In the genomic region with DNA sequence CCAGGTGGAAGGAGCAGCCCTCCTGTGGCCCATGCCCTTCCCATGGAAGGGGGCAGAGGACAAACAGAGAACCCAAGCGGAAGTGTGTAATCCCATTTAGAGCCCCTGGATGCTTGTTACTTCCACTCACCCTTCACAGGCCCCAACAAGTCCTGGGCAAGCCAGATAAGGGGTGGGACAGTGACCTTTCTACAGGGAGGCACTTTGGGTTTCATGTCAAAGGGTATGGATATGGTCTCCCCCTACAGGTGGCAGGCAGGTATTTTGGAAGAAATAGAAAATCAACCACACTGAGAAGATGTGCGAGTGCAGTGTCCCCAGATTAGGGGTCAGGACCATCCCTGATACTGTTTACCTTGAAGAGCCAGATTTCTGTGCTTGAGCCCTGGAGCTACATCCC, we compare ENCODE assay signal across 13 cellular contexts. TPM values are rescaled to one million over a fixed set of nuclear protein-coding genes. Genes with fewer than 3 reads are reported as not detected.
A peak's percentile ranks its signal among the peaks of the same experiment; 100 is the strongest.
DNase-seq lines count a peak whose midpoint lies in the region; ATAC-seq and TF ChIP-seq lines count a peak whose summit lies in the region.
"Had no signal": no experiment of that assay in that cellular context is flagged by ENCODE, and none has a peak within 500 bp of the region (broad histone marks: within the 10 kb centered on the region; RNA-seq: fewer than 3 reads in every experiment).

No MANE protein-coding gene starts in this region.

- POLR2A ChIA-PET in Caco-2 (lab: Charles Lee) = no interaction called here

- no peaks in the 10 kb centered on the region for H3K27me3 ChIP-seq in Caco-2 (replicated peaks; ENCODE audit: control insufficient read depth, insufficient read depth, low read length)
- no peaks in the 10 kb centered on the region for H3K27me3 ChIP-seq in mammary epithelial cell (ENCODE audit: insufficient read depth, low read length)
- no peaks in the 10 kb centered on the region for H3K27me3 ChIP-seq in liver (ENCODE audit: control insufficient read depth in 4 of 4, insufficient read depth in 4 of 4, low read length in 3 of 4)
- H3K27me3 ChIP-seq: thyroid gland had no signal

- no peak overlapping the region for H3K4me2 ChIP-seq in mammary epithelial cell (ENCODE audit: insufficient read depth, low read depth, low read length)

- intact Hi-C loops in Caco-2 (cut with micrococcal nuclease; ENCODE audit: unreplicated experiment) (loop anchor here (1.0 to 2.0 kb wide), 2 partner anchors 15 to 30 kb away; no protein-coding TSS in a partner anchor), mammary epithelial cell (cut with micrococcal nuclease) (no loop called here)

- H3K9me3 ChIP-seq in Caco-2 (no peaks in the 10 kb centered on the region), mammary epithelial cell (replicated peaks; ENCODE audit: insufficient read depth, low read length) (no peaks in the 10 kb centered on the region), liver (ENCODE audit: control insufficient read depth in 4 of 4, low read length in 3 of 4) (no peaks in the 10 kb centered on the region)
- H3K9me3 ChIP-seq: psoas muscle, thyroid gland had no signal

- CTCF ChIA-PET in Caco-2 (lab: Charles Lee) = interaction anchor here (3.6 to 4.2 kb wide), 2 partner anchors 14 to 30 kb away, joined by 20 to 24 read pairs; partner anchors contain the start of gene DTX4
- CTCF ChIA-PET in mammary epithelial cell (lab: Charles Lee; ENCODE audit: low non-redundant PET) = no interaction called here

- no peak overlapping the region for H3K9ac ChIP-seq in mammary epithelial cell (ENCODE audit: insufficient read depth, low read length)
- H3K9ac ChIP-seq in liver (ENCODE audit: low read depth in 1 of 2, low read length in 2 of 2) = no peak overlapping the region

- H3K79me2 ChIP-seq in mammary epithelial cell (ENCODE audit: insufficient read depth, low read length) = no peaks in the 10 kb centered on the region

- ATAC-seq in HG03457 (IDR thresholded peaks at IDR 0.05; ENCODE audit: unreplicated experiment) = no peak
- ATAC-seq: psoas muscle had no signal

- H3K4me3 Mint-ChIP-seq in Caco-2 (ENCODE audit: unreplicated experiment) (no peak overlapping the region), immature natural killer cell (no peak overlapping the region)

- H3K9me3 Mint-ChIP-seq in Caco-2 (ENCODE audit: unreplicated experiment) (no peaks in the 10 kb centered on the region), immature natural killer cell (no peaks in the 10 kb centered on the region)

- in situ Hi-C loops in mammary epithelial cell (cut with MboI; ENCODE audit: low sequenced_read_pairs in 2 of 2) = no loop called here

- peaks cover 95% of the 10 kb centered on the region for H3K36me3 Mint-ChIP-seq in Caco-2 (ENCODE audit: insufficient read depth, unreplicated experiment)
- no peaks in the 10 kb centered on the region for H3K36me3 Mint-ChIP-seq in immature natural killer cell

- no peak overlapping the region for H2AFZ ChIP-seq in mammary epithelial cell (ENCODE audit: low read depth, low read length)

- 83% methylated on average over 2 of the region's 2 CpGs for WGBS in mammary epithelial cell (ENCODE audit: low coverage, missing lambda C conversion rate)
- 73% methylated on average over 2 of the region's 2 CpGs for WGBS in liver

- no peaks in the 10 kb centered on the region for H4K20me1 ChIP-seq in mammary epithelial cell (ENCODE audit: insufficient read depth, low read length)

- peak; percentile 75 to 83 for TF ChIP-seq RAD21 in liver (IDR thresholded peaks at IDR 0.05)

- H3K27me3 Mint-ChIP-seq in Caco-2 (ENCODE audit: insufficient read depth, unreplicated experiment) (no peaks in the 10 kb centered on the region), immature natural killer cell (ENCODE audit: low read depth in 3 of 3) (peaks cover 0 to 6% (median 1%) of the 10 kb centered on the region in 3 donors)

- H3K4me3 ChIP-seq in Caco-2 (ENCODE audit: low read depth, low read length) (no peak overlapping the region), mammary epithelial cell (replicated peaks in 1 of 3; ENCODE audit: insufficient read depth in 1 of 3, low read depth in 2 of 3, low read length in 3 of 3) (no peak overlapping the region), liver (ENCODE audit: low read depth in 1 of 3, low read length in 3 of 3) (no peak overlapping the region)
- H3K4me3 ChIP-seq: psoas muscle, thyroid gland had no signal

- H3K4me1 Mint-ChIP-seq in Caco-2 (ENCODE audit: low read depth, unreplicated experiment) = peaks cover 27% of the 10 kb centered on the region
- no peaks in the 10 kb centered on the region for H3K4me1 Mint-ChIP-seq in immature natural killer cell

- H3K27ac Mint-ChIP-seq in Caco-2 (ENCODE audit: unreplicated experiment) (no peak overlapping the region), immature natural killer cell (no peak overlapping the region)

- H3K4me1 ChIP-seq in Caco-2 (peaks cover 6% of the 10 kb centered on the region), mammary epithelial cell (ENCODE audit: insufficient read depth, low read length) (peaks cover 6% of the 10 kb centered on the region), liver (ENCODE audit: control insufficient read depth in 4 of 4, insufficient read depth in 4 of 4, low read length in 3 of 4) (peaks cover 2 to 16% (median 9%) of the 10 kb centered on the region in 4 donors)
- H3K4me1 ChIP-seq: psoas muscle had no signal

- TF ChIP-seq CTCF in Caco-2 (IDR thresholded peaks at IDR 0.05; ENCODE audit: insufficient read depth in 1 of 2, low read depth in 1 of 2, low read length in 1 of 2, severe bottlenecking in 1 of 2, unreplicated experiment in 1 of 2) = peak; percentile 60 to 74
- TF ChIP-seq CTCF in mammary epithelial cell (conservative IDR thresholded peaks at IDR 0.05 in 1 of 2, IDR thresholded peaks at IDR 0.05 in 1 of 2; ENCODE audit: extremely low read depth in 1 of 2, insufficient read depth in 1 of 2, low read depth in 1 of 2, low read length in 2 of 2) = peak; percentile 38 to 51
- TF ChIP-seq CTCF in liver (IDR thresholded peaks at IDR 0.05; ENCODE audit: low read depth, low read length, missing input control) = peak; percentile 58

- dilution Hi-C loops in mammary epithelial cell (cut with HindIII; ENCODE audit: low sequenced_read_pairs) = no loop called here

- H3K27ac ChIP-seq in mammary epithelial cell (ENCODE audit: insufficient read depth, low read depth, low read length) (no peak overlapping the region), liver (ENCODE audit: low read depth in 1 of 2, low read length in 2 of 2) (no peak overlapping the region)
- H3K27ac ChIP-seq: psoas muscle, thyroid gland had no signal

- H3K36me3 ChIP-seq in Caco-2 (ENCODE audit: control insufficient read depth, insufficient read depth, low read length) (peaks cover 16% of the 10 kb centered on the region), mammary epithelial cell (ENCODE audit: insufficient read depth, low read length) (peaks cover 2% of the 10 kb centered on the region), liver (ENCODE audit: control insufficient read depth in 4 of 4, insufficient read depth in 3 of 4, low read depth in 1 of 4, low read length in 3 of 4) (peaks cover 2 to 62% (median 34%) of the 10 kb centered on the region in 4 donors)

- DNase-seq in Caco-2 = peak; percentile 44 to 63
- DNase-seq in HuH-7.5 (ENCODE audit: low spot score) = peak; percentile 34
- DNase-seq in mammary epithelial cell = no peak
- DNase-seq in immature natural killer cell = no peak
- no peak for DNase-seq in NCI-H2171 treated with DMSO at 0.1 percent for 48 hours (lab: John Stamatoyannopoulos, UW)
- DNase-seq in NCI-H1105 treated with DMSO at 0.1 percent for 48 hours (lab: John Stamatoyannopoulos, UW) = no peak
- DNase-seq: cortex of kidney, NCI-H2081 treated with DMSO at 0.1 percent for 48 hours, psoas muscle, thyroid gland had no signal

- BruUV-seq in Caco-2 (replicated peaks; lab: Mats Ljungman, UMichigan) (no TSS peak), mammary epithelial cell (replicated peaks; lab: Mats Ljungman, UMichigan) (no TSS peak)

TF ChIP-seq in liver, 16 proteins besides CTCF, POLR2A, EP300 and RAD21:
- TF ChIP-seq MAX (IDR thresholded peaks at IDR 0.05) = no peak
- TF ChIP-seq RXRA (IDR thresholded peaks at IDR 0.05) = peak; percentile 55 to 82
- peak; percentile 20 for TF ChIP-seq SP1 (IDR thresholded peaks at IDR 0.05)
- TF ChIP-seq HNF4A (conservative IDR thresholded peaks at IDR 0.05) = peak; percentile 15 to 34

RNA-seq across cellular contexts. Expression of gene MPEG1, which starts 11.4 kb away (rescaled TPM):
- not detected in 2 replicates for total RNA-seq in Caco-2 (2022)
- not detected for total RNA-seq in mammary epithelial cell
- polyA plus RNA-seq in mammary epithelial cell = not detected
- polyA minus RNA-seq in mammary epithelial cell = not detected
- 10 to 100 TPM; 21.1 to 27.2 TPM for total RNA-seq in liver
- polyA plus RNA-seq in liver = 10 to 100 TPM in 1 of 2 donors, 1 to 10 TPM in 1; 3.2 to 12.8 TPM
- 10 to 100 TPM in 1 of 3 donors, 1 to 10 TPM in 2; 1.7 to 13.2 (median 7.1) TPM for polyA plus RNA-seq in immature natural killer cell
- total RNA-seq: glomerular endothelial cell had no signal

RNA-seq across cellular contexts. Expression of gene DTX4, which starts 29.4 kb away (rescaled TPM):
- total RNA-seq in Caco-2 (2022) = 85.6 and 96.7 TPM in 2 replicates
- total RNA-seq in mammary epithelial cell = 10 to 100 TPM; 10.4 to 11.5 TPM
- 2.1 TPM for polyA plus RNA-seq in mammary epithelial cell
- 25.1 TPM for polyA minus RNA-seq in mammary epithelial cell
- 10 to 100 TPM; 10.6 to 21.4 TPM for total RNA-seq in liver
- 10 to 100 TPM in 1 of 2 donors, 1 to 10 TPM in 1; 7.5 to 17.9 TPM for polyA plus RNA-seq in liver
- 1 to 10 TPM in 1 of 3 donors, under 1 TPM in 2; 0.16 to 1.2 (median 0.22) TPM for polyA plus RNA-seq in immature natural killer cell

RNA-seq across cellular contexts. Expression of gene FAM111A, which starts 58.7 kb away (rescaled TPM):
- total RNA-seq in Caco-2 (2022) = 76.1 and 78.8 TPM in 2 replicates
- total RNA-seq in mammary epithelial cell = 10 to 100 TPM; 17.8 to 35.8 TPM
- polyA plus RNA-seq in mammary epithelial cell = 23.5 TPM
- 13.2 TPM for polyA minus RNA-seq in mammary epithelial cell
- 10 to 100 TPM; 20.9 to 27.0 TPM for total RNA-seq in liver
- polyA plus RNA-seq in liver = 1 to 10 TPM; 5.9 to 7.6 TPM
- polyA plus RNA-seq in immature natural killer cell = 10 to 100 TPM; 28.6 to 41.8 (median 31.2) TPM

Comparison
In these comparisons a context has a peak if more than half of its experiments do, and no peak if none do; other contexts are left out.
1. DNase-seq: peak in Caco-2 (2 of 2) and HuH-7.5 (single experiment); none in mammary epithelial cell (single experiment), immature natural killer cell (0 of 3), NCI-H2171 treated with DMSO at 0.1 percent for 48 hours (single experiment) and NCI-H1105 treated with DMSO at 0.1 percent for 48 hours (single experiment).
2. RNA of gene MPEG1, which starts 11.4 kb away (total RNA-seq): 21.1 to 27.2 TPM in liver; not detected in Caco-2 and not detected in mammary epithelial cell; every median in the first group is over 10 times any median in the second.
3. Peak in every context shown above with its lines, with median percentiles within 50 percentile points of each other: CTCF ChIP-seq.